In the genomic region with DNA sequence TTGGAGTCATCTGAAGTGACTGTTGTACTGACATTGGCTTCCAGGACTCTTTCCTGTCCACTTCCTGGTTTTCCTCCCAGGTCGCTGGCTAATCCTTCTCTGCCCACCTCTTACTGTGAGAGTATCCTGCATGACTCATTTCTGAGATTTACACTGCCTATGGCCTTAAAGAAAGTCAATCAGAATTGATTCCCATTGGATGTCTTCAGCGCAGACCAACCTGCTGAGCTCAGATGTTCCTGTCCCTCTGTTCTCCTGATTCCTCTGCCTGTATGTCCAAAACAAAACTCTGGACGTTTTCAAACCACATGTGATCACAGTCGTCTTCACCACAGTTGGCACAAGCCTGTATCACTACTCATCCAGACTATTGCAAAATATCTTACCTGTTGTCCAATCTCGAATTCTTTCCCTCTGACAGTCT, we compare ENCODE assay signal across 18 cellular contexts.
A peak's percentile ranks its signal among the peaks of the same experiment; 100 is the strongest.
DNase-seq lines count a peak whose midpoint lies in the region; ATAC-seq and TF ChIP-seq lines count a peak whose summit lies in the region.
"Had no signal": no experiment of that assay in that cellular context is flagged by ENCODE, and none has a peak within 500 bp of the region (broad histone marks: within the 10 kb centered on the region; RNA-seq: fewer than 3 reads in every experiment).

No MANE protein-coding gene starts in this region.

- POLR2A ChIA-PET in WTC11 (lab: Charles Lee), result no interaction called here

- H3K9me3 Mint-ChIP-seq in WTC11 (no peaks in the 10 kb centered on the region), natural killer cell (no peaks in the 10 kb centered on the region)
- H3K9me3 Mint-ChIP-seq: activated B cell treated with CpG ODN at 0.5 μM for 24 hours, naive B cell, T-cell had no signal

- CTCF ChIA-PET in WTC11 (lab: Charles Lee), result no interaction called here

- H3K4me3 Mint-ChIP-seq in WTC11 (no peak overlapping the region), natural killer cell (no peak overlapping the region)
- H3K4me3 Mint-ChIP-seq: activated B cell treated with CpG ODN at 0.5 μM for 24 hours, naive B cell, T-cell had no signal

- in situ Hi-C loops in ACHN (cut with HindIII; ENCODE audit: low pct_ligation_motif_present, low pct_unique_long_range_greater_than_20kb, low sequenced_read_pairs), result no loop called here

- no peak for TF ChIP-seq CTCF in WTC11 (IDR thresholded peaks at IDR 0.05)
- no peak for TF ChIP-seq CTCF in natural killer cell (IDR thresholded peaks at IDR 0.05)
- TF ChIP-seq CTCF in tibial artery (IDR thresholded peaks at IDR 0.05), result no peak

- no peaks in the 10 kb centered on the region for H3K36me3 ChIP-seq in tibial artery
- H3K36me3 ChIP-seq: esophagus muscularis mucosa had no signal

- ATAC-seq in WTC11, result no peak
- ATAC-seq in GM21423 (IDR thresholded peaks at IDR 0.05; ENCODE audit: unreplicated experiment), result no peak
- no peak for ATAC-seq in natural killer cell
- ATAC-seq: T-cell had no signal

- H3K4me1 ChIP-seq in tibial artery, result no peaks in the 10 kb centered on the region

- H3K27me3 Mint-ChIP-seq in WTC11 (ENCODE audit: low read depth) (no peaks in the 10 kb centered on the region), natural killer cell (ENCODE audit: low read depth in 2 of 2) (peaks cover 0 to 3% of the 10 kb centered on the region in 2 donors)
- H3K27me3 Mint-ChIP-seq: activated B cell treated with CpG ODN at 0.5 μM for 24 hours, naive B cell, T-cell had no signal

- no peaks in the 10 kb centered on the region for H3K9me3 ChIP-seq in tibial artery
- H3K9me3 ChIP-seq: Caco-2, esophagus muscularis mucosa had no signal

- intact Hi-C loops in natural killer cell (cut with micrococcal nuclease) (no loop called here), tibial artery (cut with DNase I; ENCODE audit: low total_unique reads) (no loop called here)

- H3K36me3 Mint-ChIP-seq in WTC11 (no peaks in the 10 kb centered on the region), natural killer cell (no peaks in the 10 kb centered on the region)
- H3K36me3 Mint-ChIP-seq: naive B cell, T-cell had no signal

- DNase-seq in ACHN (peak; percentile 28), HK-2 (ENCODE audit: unreplicated experiment) (peak; percentile 36), WTC11 (ENCODE audit: low spot score) (no peak), kidney tubule cell (ENCODE audit: low spot score) (peak; percentile 86), ureter (ENCODE audit: low spot score) (no peak), natural killer cell (no peak), tibial artery (no peak)
- DNase-seq: activated B cell treated with CpG ODN at 0.5 μM for 24 hours, activated gamma-delta T cell treated with Interleukin-2 at 50 U/mL for 16 hours, aorta, Caco-2, left cardiac atrium, naive B cell, NCI-H187, NCI-H524 treated with DMSO at 0.1 percent for 48 hours, T-cell had no signal

- H3K27ac ChIP-seq in tibial artery, result no peak overlapping the region
- H3K27ac ChIP-seq: esophagus muscularis mucosa had no signal

- H3K4me1 Mint-ChIP-seq in WTC11 (peaks cover 40% of the 10 kb centered on the region), natural killer cell (no peaks in the 10 kb centered on the region)
- H3K4me1 Mint-ChIP-seq: activated B cell treated with CpG ODN at 0.5 μM for 24 hours, naive B cell, T-cell had no signal

- H3K27ac Mint-ChIP-seq in WTC11 (peak overlapping the region; percentile 47), natural killer cell (no peak overlapping the region)
- H3K27ac Mint-ChIP-seq: activated B cell treated with CpG ODN at 0.5 μM for 24 hours, naive B cell, T-cell had no signal

- no peaks in the 10 kb centered on the region for H3K27me3 ChIP-seq in tibial artery
- H3K27me3 ChIP-seq: esophagus muscularis mucosa had no signal

- H3K4me3 ChIP-seq in tibial artery, result no peak overlapping the region
- H3K4me3 ChIP-seq: esophagus muscularis mucosa had no signal

TF ChIP-seq in WTC11, 78 proteins besides CTCF, POLR2A, EP300 and RAD21 (continues in another document):
- TF ChIP-seq, protein P1, sequence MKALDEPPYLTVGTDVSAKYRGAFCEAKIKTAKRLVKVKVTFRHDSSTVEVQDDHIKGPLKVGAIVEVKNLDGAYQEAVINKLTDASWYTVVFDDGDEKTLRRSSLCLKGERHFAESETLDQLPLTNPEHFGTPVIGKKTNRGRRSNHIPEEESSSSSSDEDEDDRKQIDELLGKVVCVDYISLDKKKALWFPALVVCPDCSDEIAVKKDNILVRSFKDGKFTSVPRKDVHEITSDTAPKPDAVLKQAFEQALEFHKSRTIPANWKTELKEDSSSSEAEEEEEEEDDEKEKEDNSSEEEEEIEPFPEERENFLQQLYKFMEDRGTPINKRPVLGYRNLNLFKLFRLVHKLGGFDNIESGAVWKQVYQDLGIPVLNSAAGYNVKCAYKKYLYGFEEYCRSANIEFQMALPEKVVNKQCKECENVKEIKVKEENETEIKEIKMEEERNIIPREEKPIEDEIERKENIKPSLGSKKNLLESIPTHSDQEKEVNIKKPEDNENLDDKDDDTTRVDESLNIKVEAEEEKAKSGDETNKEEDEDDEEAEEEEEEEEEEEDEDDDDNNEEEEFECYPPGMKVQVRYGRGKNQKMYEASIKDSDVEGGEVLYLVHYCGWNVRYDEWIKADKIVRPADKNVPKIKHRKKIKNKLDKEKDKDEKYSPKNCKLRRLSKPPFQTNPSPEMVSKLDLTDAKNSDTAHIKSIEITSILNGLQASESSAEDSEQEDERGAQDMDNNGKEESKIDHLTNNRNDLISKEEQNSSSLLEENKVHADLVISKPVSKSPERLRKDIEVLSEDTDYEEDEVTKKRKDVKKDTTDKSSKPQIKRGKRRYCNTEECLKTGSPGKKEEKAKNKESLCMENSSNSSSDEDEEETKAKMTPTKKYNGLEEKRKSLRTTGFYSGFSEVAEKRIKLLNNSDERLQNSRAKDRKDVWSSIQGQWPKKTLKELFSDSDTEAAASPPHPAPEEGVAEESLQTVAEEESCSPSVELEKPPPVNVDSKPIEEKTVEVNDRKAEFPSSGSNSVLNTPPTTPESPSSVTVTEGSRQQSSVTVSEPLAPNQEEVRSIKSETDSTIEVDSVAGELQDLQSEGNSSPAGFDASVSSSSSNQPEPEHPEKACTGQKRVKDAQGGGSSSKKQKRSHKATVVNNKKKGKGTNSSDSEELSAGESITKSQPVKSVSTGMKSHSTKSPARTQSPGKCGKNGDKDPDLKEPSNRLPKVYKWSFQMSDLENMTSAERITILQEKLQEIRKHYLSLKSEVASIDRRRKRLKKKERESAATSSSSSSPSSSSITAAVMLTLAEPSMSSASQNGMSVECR (CRISPR knock-in tag; IDR thresholded peaks at IDR 0.05; ENCODE audit: borderline replicate concordance), result no peak
- TF ChIP-seq, protein P2, sequence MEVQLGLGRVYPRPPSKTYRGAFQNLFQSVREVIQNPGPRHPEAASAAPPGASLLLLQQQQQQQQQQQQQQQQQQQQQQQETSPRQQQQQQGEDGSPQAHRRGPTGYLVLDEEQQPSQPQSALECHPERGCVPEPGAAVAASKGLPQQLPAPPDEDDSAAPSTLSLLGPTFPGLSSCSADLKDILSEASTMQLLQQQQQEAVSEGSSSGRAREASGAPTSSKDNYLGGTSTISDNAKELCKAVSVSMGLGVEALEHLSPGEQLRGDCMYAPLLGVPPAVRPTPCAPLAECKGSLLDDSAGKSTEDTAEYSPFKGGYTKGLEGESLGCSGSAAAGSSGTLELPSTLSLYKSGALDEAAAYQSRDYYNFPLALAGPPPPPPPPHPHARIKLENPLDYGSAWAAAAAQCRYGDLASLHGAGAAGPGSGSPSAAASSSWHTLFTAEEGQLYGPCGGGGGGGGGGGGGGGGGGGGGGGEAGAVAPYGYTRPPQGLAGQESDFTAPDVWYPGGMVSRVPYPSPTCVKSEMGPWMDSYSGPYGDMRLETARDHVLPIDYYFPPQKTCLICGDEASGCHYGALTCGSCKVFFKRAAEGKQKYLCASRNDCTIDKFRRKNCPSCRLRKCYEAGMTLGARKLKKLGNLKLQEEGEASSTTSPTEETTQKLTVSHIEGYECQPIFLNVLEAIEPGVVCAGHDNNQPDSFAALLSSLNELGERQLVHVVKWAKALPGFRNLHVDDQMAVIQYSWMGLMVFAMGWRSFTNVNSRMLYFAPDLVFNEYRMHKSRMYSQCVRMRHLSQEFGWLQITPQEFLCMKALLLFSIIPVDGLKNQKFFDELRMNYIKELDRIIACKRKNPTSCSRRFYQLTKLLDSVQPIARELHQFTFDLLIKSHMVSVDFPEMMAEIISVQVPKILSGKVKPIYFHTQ (CRISPR knock-in tag; IDR thresholded peaks at IDR 0.05), result no peak
- no peak for TF ChIP-seq MLX (CRISPR knock-in tag; IDR thresholded peaks at IDR 0.05)
- TF ChIP-seq TEAD4 (CRISPR knock-in tag; IDR thresholded peaks at IDR 0.05), result no peak
- TF ChIP-seq EMX1 (CRISPR knock-in tag; IDR thresholded peaks at IDR 0.05), result no peak

Comparison
In these comparisons a context has a peak if more than half of its experiments do, and no peak if none do; other contexts are left out.
1. DNase-seq: peak in ACHN (single experiment), HK-2 (single experiment) and kidney tubule cell (single experiment); none in WTC11 (single experiment), ureter (single experiment), natural killer cell (single experiment) and tibial artery (0 of 2).